22 cellular contexts compared by ENCODE assay signal in the genomic region with DNA sequence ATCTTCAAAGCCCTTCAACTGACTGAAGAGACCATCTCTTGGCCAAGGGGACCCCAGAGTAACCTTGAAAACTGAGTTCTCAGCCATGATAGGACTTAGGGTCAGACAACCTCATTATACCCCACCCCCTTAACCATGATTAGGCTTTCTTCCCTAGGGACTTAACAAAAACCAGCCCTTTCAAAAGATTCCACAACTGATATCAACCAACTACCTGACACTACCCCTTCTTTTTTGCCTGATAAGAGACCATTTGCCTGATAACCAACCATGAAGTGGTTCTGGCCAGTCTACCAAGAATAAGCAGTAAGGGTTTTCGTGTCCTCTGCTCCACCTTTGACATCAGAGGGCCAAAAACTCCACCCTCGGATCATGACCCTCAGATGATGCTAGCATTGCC.
"Had no signal": no experiment of that assay in that cellular context is flagged by ENCODE, and none has a peak within 500 bp of the region (broad histone marks: within the 10 kb centered on the region; RNA-seq: fewer than 3 reads in every experiment).

No MANE protein-coding gene starts in this region.

- ATAC-seq: esophagus mucosa; heart left ventricle; natural killer cell; pancreas; right cardiac atrium; stimulated activated effector memory CD8-positive, alpha-beta T cell treated with anti-CD3 and anti-CD28 coated beads, Interleukin-12 subunit alpha, Interleukin-12 subunit beta, amount 100 ng/mL, for 72 hours had no signal

- H3K4me3 ChIP-seq: dorsolateral prefrontal cortex, heart left ventricle, pancreas, smooth muscle cell, tibial artery, upper lobe of left lung, uterus had no signal

- H3K27me3 Mint-ChIP-seq: progenitor cell of endocrine pancreas; stimulated activated naive CD8-positive, alpha-beta T cell treated with anti-CD3 and anti-CD28 coated beads, Interleukin-15, Interleukin-2, amounts not matched to agents 100 ng/mL and 50 ng/mL, for 24 hours had no signal

- H3K36me3 ChIP-seq: pancreas, uterus had no signal

- H3K27ac Mint-ChIP-seq: stimulated activated effector memory CD8-positive, alpha-beta T cell treated with anti-CD3 and anti-CD28 coated beads, Interleukin-12 subunit alpha, Interleukin-12 subunit beta, amount 100 ng/mL, for 72 hours; stimulated activated naive CD8-positive, alpha-beta T cell treated with anti-CD3 and anti-CD28 coated beads, Interleukin-15, Interleukin-2, amounts not matched to agents 100 ng/mL and 50 ng/mL, for 24 hours had no signal

- H3K4me1 ChIP-seq: pancreas, upper lobe of left lung, uterus had no signal

- H3K4me2 ChIP-seq: smooth muscle cell had no signal

- H3K36me3 Mint-ChIP-seq: natural killer cell had no signal

- H3K27ac ChIP-seq: dorsolateral prefrontal cortex, heart left ventricle, pancreas, tibial artery, upper lobe of left lung, uterus had no signal

- FAIRE-seq: endometrium, frontal cortex, pancreas had no signal

- H3K27me3 ChIP-seq: dorsolateral prefrontal cortex, heart left ventricle, pancreas, tibial artery, upper lobe of left lung, uterus had no signal

- H3K9me3 Mint-ChIP-seq: natural killer cell; stimulated activated effector memory CD8-positive, alpha-beta T cell treated with anti-CD3 and anti-CD28 coated beads, Interleukin-12 subunit alpha, Interleukin-12 subunit beta, amount 100 ng/mL, for 72 hours; stimulated activated naive CD8-positive, alpha-beta T cell treated with anti-CD3 and anti-CD28 coated beads, Interleukin-15, Interleukin-2, amounts not matched to agents 100 ng/mL and 50 ng/mL, for 24 hours had no signal

- H3K9me3 ChIP-seq: heart left ventricle, pancreas, tibial artery, upper lobe of left lung, uterus had no signal

- DNase-seq: cortex of kidney; dorsolateral prefrontal cortex; effector CD8-positive, alpha-beta T cell; heart left ventricle; hippocampal formation; natural killer cell; occipital lobe; pancreas; right cardiac atrium; stimulated activated CD4-positive, alpha-beta T cell treated with anti-CD3 and anti-CD28 coated beads, Interleukin-2, amount 100 ng/mL, for 48 hours; stimulated activated CD8-positive, alpha-beta memory T cell treated with anti-CD3 and anti-CD28 coated beads, Interleukin-4, amount 100 ng/mL, for 48 hours; tibial artery; upper lobe of left lung; uterus had no signal

- H3K4me3 Mint-ChIP-seq: mesothelial cell of epicardium; natural killer cell; stimulated activated effector memory CD8-positive, alpha-beta T cell treated with anti-CD3 and anti-CD28 coated beads, Interleukin-12 subunit alpha, Interleukin-12 subunit beta, amount 100 ng/mL, for 72 hours; stimulated activated naive CD8-positive, alpha-beta T cell treated with anti-CD3 and anti-CD28 coated beads, Interleukin-15, Interleukin-2, amounts not matched to agents 100 ng/mL and 50 ng/mL, for 24 hours had no signal
